2 cellular contexts compared by ENCODE assay signal in genomic region chr7:2796358-2797352, GRCh38.
TF ChIP-seq lines count a peak whose summit lies in the region.

No MANE protein-coding gene starts in this region.

TF ChIP-seq in IMR-90, 13 proteins besides CTCF, POLR2A, EP300 and RAD21:
- TF ChIP-seq CHD1 (IDR thresholded peaks at IDR 0.05; ENCODE audit: low read depth, low read length) = no peak
- peak; percentile 85 for TF ChIP-seq CEBPB (IDR thresholded peaks at IDR 0.05; ENCODE audit: low read depth, low read length)
- TF ChIP-seq MAFK (IDR thresholded peaks at IDR 0.05; ENCODE audit: low read depth, low read length) = 0 out of 2 replicates have a peak, but pooled peaks have one; percentile 0
- TF ChIP-seq USF2 (IDR thresholded peaks at IDR 0.05; ENCODE audit: low read depth, low read length) = no peak
- TF ChIP-seq SMC3 (IDR thresholded peaks at IDR 0.05; ENCODE audit: low read depth, low read length) = no peak
- TF ChIP-seq NFE2L2 (IDR thresholded peaks at IDR 0.05; ENCODE audit: low read depth, low read length) = no peak
- no peak for TF ChIP-seq FOS (IDR thresholded peaks at IDR 0.05; ENCODE audit: low read depth, low read length)
- TF ChIP-seq MXI1 (IDR thresholded peaks at IDR 0.05; ENCODE audit: borderline replicate concordance, low read depth, low read length) = no peak

TF ChIP-seq in H1, 55 proteins besides CTCF, POLR2A, EP300 and RAD21:
- no peak for TF ChIP-seq HDAC6 (IDR thresholded peaks at IDR 0.05; ENCODE audit: low read depth, low read length)
- no peak for TF ChIP-seq JUN (IDR thresholded peaks at IDR 0.05; ENCODE audit: low read depth, low read length)
- no peak for TF ChIP-seq CHD1 (IDR thresholded peaks at IDR 0.05; ENCODE audit: low read depth, low read length)
- no peak for TF ChIP-seq ZNF274 (IDR thresholded peaks at IDR 0.05; ENCODE audit: borderline replicate concordance, extremely low read depth, low read length)
- TF ChIP-seq FOSL1 (IDR thresholded peaks at IDR 0.05; ENCODE audit: insufficient read depth, low read depth, low read length) = no peak
- no peak for TF ChIP-seq RXRA (IDR thresholded peaks at IDR 0.05; ENCODE audit: insufficient read depth, low read depth, low read length)
- no peak for TF ChIP-seq GABPA (IDR thresholded peaks at IDR 0.05; ENCODE audit: borderline replicate concordance, insufficient read depth, low read length)
- no peak for TF ChIP-seq CREB1 (IDR thresholded peaks at IDR 0.05)
- no peak for TF ChIP-seq SUZ12 (IDR thresholded peaks at IDR 0.05; ENCODE audit: low read length)
- no peak for TF ChIP-seq CBX8 (IDR thresholded peaks at IDR 0.05; ENCODE audit: borderline replicate concordance, low read depth, low read length)
- no peak for TF ChIP-seq JUND (IDR thresholded peaks at IDR 0.05; ENCODE audit: low read length)
- TF ChIP-seq EZH2 (IDR thresholded peaks at IDR 0.05; ENCODE audit: low read depth, low read length, severe bottlenecking) = no peak
